16 cellular contexts compared by ENCODE assay signal in the genomic region with DNA sequence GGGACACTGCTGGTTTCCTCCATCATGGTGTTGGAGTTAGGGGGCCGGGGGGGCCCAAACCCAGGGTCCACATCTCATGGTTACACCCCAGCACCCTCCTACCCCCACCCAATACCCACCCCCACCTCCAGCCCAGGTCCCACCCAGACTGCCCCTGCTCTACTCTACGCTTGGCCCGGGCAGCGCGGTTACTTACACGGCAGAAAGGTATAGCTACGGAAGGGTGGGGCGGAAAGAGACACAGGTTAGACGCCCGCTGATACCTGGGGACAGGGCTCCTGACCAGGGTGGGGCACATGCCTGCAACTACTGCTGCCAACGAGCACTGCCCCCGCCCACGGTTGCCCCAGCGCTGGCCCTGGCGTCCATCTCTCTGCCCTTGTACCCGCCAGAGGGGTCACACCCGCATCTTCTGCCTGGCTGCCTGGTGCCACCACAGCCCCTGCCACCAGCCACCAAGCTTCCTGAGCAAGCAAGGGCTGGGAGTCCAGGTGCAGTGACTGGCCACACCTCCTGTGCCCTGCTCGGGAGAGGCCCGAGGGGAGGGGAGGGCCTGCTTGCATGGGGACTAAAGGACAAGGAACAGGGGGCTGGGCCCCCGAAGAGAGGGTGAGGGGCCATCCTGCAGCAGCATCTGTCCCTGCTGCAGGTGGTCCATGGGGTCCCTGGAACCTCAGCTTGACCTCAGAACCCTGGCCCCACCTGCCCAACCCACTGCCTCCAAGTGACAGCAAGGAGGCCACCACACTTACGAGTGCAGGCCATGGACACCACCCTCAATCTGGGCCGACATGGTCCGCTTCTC. TPM values are rescaled to one million over a fixed set of nuclear protein-coding genes. Genes with fewer than 3 reads are reported as not detected.
DNase-seq lines count a peak whose midpoint lies in the region; ATAC-seq and TF ChIP-seq lines count a peak whose summit lies in the region.
"Had no signal": no experiment of that assay in that cellular context is flagged by ENCODE, and none has a peak within 500 bp of the region (broad histone marks: within the 10 kb centered on the region; RNA-seq: fewer than 3 reads in every experiment).

No MANE protein-coding gene starts in this region.

- no peak overlapping the region for H3K27ac Mint-ChIP-seq in stimulated activated naive CD8-positive, alpha-beta T cell treated with anti-CD3 and anti-CD28 coated beads, Interleukin-15, amount 100 ng/mL, for 72 hours
- H3K27ac Mint-ChIP-seq in dendritic cell treated with granulocyte-macrophage colony-stimulating factor and Interleukin-4, amounts not matched to agents 40 ng/mL and 50 ng/mL, for 4 days = peak overlapping the region; percentile 20
- H3K27ac Mint-ChIP-seq in Calu3 (ENCODE audit: unreplicated experiment) = no peak overlapping the region
- H3K27ac Mint-ChIP-seq: B cell; CD8-positive, alpha-beta memory T cell had no signal

- H3K4me1 Mint-ChIP-seq in stimulated activated naive CD8-positive, alpha-beta T cell treated with anti-CD3 and anti-CD28 coated beads, Interleukin-15, amount 100 ng/mL, for 72 hours = peaks cover 6% of the 10 kb centered on the region
- peaks cover 12% of the 10 kb centered on the region for H3K4me1 Mint-ChIP-seq in dendritic cell treated with granulocyte-macrophage colony-stimulating factor and Interleukin-4, amounts not matched to agents 40 ng/mL and 50 ng/mL, for 4 days (ENCODE audit: low read depth)
- H3K4me1 Mint-ChIP-seq in Calu3 (ENCODE audit: low read depth, unreplicated experiment) = no peaks in the 10 kb centered on the region
- H3K4me1 Mint-ChIP-seq: CD4-positive, CD25-positive, alpha-beta regulatory T cell; CD8-positive, alpha-beta memory T cell had no signal

- peaks cover 77% of the 10 kb centered on the region for H3K36me3 Mint-ChIP-seq in dendritic cell treated with granulocyte-macrophage colony-stimulating factor and Interleukin-4, amounts not matched to agents 40 ng/mL and 50 ng/mL, for 4 days (ENCODE audit: low read depth)
- H3K36me3 Mint-ChIP-seq in Calu3 (ENCODE audit: insufficient read depth, unreplicated experiment) = peaks cover 6% of the 10 kb centered on the region

- H3K4me3 Mint-ChIP-seq in stimulated activated naive CD8-positive, alpha-beta T cell treated with anti-CD3 and anti-CD28 coated beads, Interleukin-15, amount 100 ng/mL, for 72 hours = no peak overlapping the region
- no peak overlapping the region for H3K4me3 Mint-ChIP-seq in dendritic cell treated with granulocyte-macrophage colony-stimulating factor and Interleukin-4, amounts not matched to agents 40 ng/mL and 50 ng/mL, for 4 days
- no peak overlapping the region for H3K4me3 Mint-ChIP-seq in Calu3 (ENCODE audit: low read depth, unreplicated experiment)
- H3K4me3 Mint-ChIP-seq: B cell; CD4-positive, CD25-positive, alpha-beta regulatory T cell; CD8-positive, alpha-beta memory T cell had no signal

- CTCF ChIA-PET in Calu3 (lab: Charles Lee) = interaction anchor here (0.6 kb wide), 1 partner anchor 27 kb away, joined by 7 read pairs; no protein-coding TSS in a partner anchor

- DNase-seq in stimulated activated naive CD8-positive, alpha-beta T cell treated with anti-CD3 and anti-CD28 coated beads, Interleukin-15, amount 100 ng/mL, for 72 hours = no peak
- DNase-seq in stimulated activated naive CD8-positive, alpha-beta T cell treated with anti-CD3 and anti-CD28 coated beads, Interleukin-15, Interleukin-2, amounts not matched to agents 100 U/mL and 50 U/mL, for 24 hours = no peak
- DNase-seq in posterior vena cava (ENCODE audit: low spot score) (peak; percentile 68), Calu3 (no peak), SW480 (ENCODE audit: low spot score) (no peak)
- DNase-seq: CD4-positive, CD25-positive, alpha-beta regulatory T cell; CD8-positive, alpha-beta memory T cell; DMS53; DMS79 treated with DMSO at 0.1 percent for 48 hours; GF-D8; GOT3; HCEC 1CT had no signal

- no peak for TF ChIP-seq CTCF in Calu3 (IDR thresholded peaks at IDR 0.05; ENCODE audit: unreplicated experiment)

- peak; percentile 39 for ATAC-seq in stimulated activated naive CD8-positive, alpha-beta T cell treated with anti-CD3 and anti-CD28 coated beads, Interleukin-15, amount 100 ng/mL, for 72 hours
- ATAC-seq in stimulated activated naive CD8-positive, alpha-beta T cell treated with anti-CD3 and anti-CD28 coated beads, Interleukin-15, Interleukin-2, amounts not matched to agents 100 U/mL and 50 U/mL, for 24 hours = no peak
- ATAC-seq in GM19023 (IDR thresholded peaks at IDR 0.05; ENCODE audit: unreplicated experiment) = no peak

- intact Hi-C loops in dendritic cell treated with granulocyte-macrophage colony-stimulating factor and Interleukin-4, amounts not matched to agents 40 ng/mL and 50 ng/mL, for 4 days (cut with micrococcal nuclease) = no loop called here
- intact Hi-C loops in posterior vena cava (cut with DNase I) (no loop called here), Calu3 (cut with micrococcal nuclease; ENCODE audit: unreplicated experiment) (no loop called here)

- H3K27me3 Mint-ChIP-seq in stimulated activated naive CD8-positive, alpha-beta T cell treated with anti-CD3 and anti-CD28 coated beads, Interleukin-15, amount 100 ng/mL, for 72 hours = peaks cover 6% of the 10 kb centered on the region
- peaks cover 2% of the 10 kb centered on the region for H3K27me3 Mint-ChIP-seq in dendritic cell treated with granulocyte-macrophage colony-stimulating factor and Interleukin-4, amounts not matched to agents 40 ng/mL and 50 ng/mL, for 4 days
- H3K27me3 Mint-ChIP-seq in Calu3 (ENCODE audit: unreplicated experiment) = no peaks in the 10 kb centered on the region
- H3K27me3 Mint-ChIP-seq: B cell; CD4-positive, CD25-positive, alpha-beta regulatory T cell; CD8-positive, alpha-beta memory T cell had no signal

- no TSS peak for BruUV-seq in Calu3 (replicated peaks; lab: Mats Ljungman, UMichigan)

- H3K9me3 Mint-ChIP-seq in stimulated activated naive CD8-positive, alpha-beta T cell treated with anti-CD3 and anti-CD28 coated beads, Interleukin-15, amount 100 ng/mL, for 72 hours = no peaks in the 10 kb centered on the region
- no peaks in the 10 kb centered on the region for H3K9me3 Mint-ChIP-seq in dendritic cell treated with granulocyte-macrophage colony-stimulating factor and Interleukin-4, amounts not matched to agents 40 ng/mL and 50 ng/mL, for 4 days
- H3K9me3 Mint-ChIP-seq in Calu3 (ENCODE audit: low read depth, unreplicated experiment) = no peaks in the 10 kb centered on the region
- H3K9me3 Mint-ChIP-seq: CD4-positive, CD25-positive, alpha-beta regulatory T cell; CD8-positive, alpha-beta memory T cell had no signal

RNA-seq across cellular contexts. Expression of a gene that starts 16.1 kb away (rescaled TPM):
- 10 to 100 TPM; 44.7 to 49.4 TPM for total RNA-seq in posterior vena cava
- total RNA-seq in Calu3 (2022) = 57.1 and 57.3 TPM in 2 replicates

RNA-seq across cellular contexts. Expression of a gene that starts 32.2 kb away (rescaled TPM):
- total RNA-seq in posterior vena cava (1 to 10 TPM in 1 of 2 donors, under 1 TPM in 1; 0.43 to 1.2 TPM), Calu3 (2022) (0.15 TPM in 1 of 2 replicates, not detected in the other)
- total RNA-seq: Daoy had no signal

RNA-seq across cellular contexts. Expression of a gene that starts 50.0 kb away (rescaled TPM):
- 10 to 100 TPM; 32.9 to 33.9 TPM for total RNA-seq in posterior vena cava
- 49.3 and 49.9 TPM in 2 replicates for total RNA-seq in Calu3 (2022)
